Comparison of ENCODE assay signal across 31 cellular contexts in genomic region chr11:113643701-113644100, GRCh38.
"Had no signal": no experiment of that assay in that cellular context is flagged by ENCODE, and none has a peak within 500 bp of the region (broad histone marks: within the 10 kb centered on the region; RNA-seq: fewer than 3 reads in every experiment).

No MANE protein-coding gene starts in this region.

- H3K4me3 Mint-ChIP-seq: activated CD4-positive, alpha-beta memory T cell treated with anti-CD3 and anti-CD28 coated beads for 36 hours; activated CD4-positive, alpha-beta T cell treated with anti-CD3 and anti-CD28 coated beads for 36 hours; activated CD4-positive, alpha-beta T cell treated with anti-CD3 and anti-CD28 coated beads, Interleukin-2, amount 10 ng/mL, durations not matched to agents 24 days and 14 days; activated CD8-positive, alpha-beta memory T cell treated with anti-CD3 and anti-CD28 coated beads, Interleukin-2, amount 10 ng/mL, durations not matched to agents 7 days and 5 days; activated CD8-positive, alpha-beta T cell treated with anti-CD3 and anti-CD28 coated beads, Interleukin-2, amount 10 ng/mL, durations not matched to agents 7 days and 5 days; activated naive CD4-positive, alpha-beta T cell treated with anti-CD3 and anti-CD28 coated beads for 36 hours; activated naive CD4-positive, alpha-beta T cell treated with anti-CD3 and anti-CD28 coated beads, Interleukin-2, amount 50 U/mL, for 24 hours; activated naive CD8-positive, alpha-beta T cell treated with anti-CD3 and anti-CD28 coated beads for 36 hours; activated naive CD8-positive, alpha-beta T cell treated with anti-CD3 and anti-CD28 coated beads, Interleukin-2, amount 50 U/mL, for 24 hours; activated T-helper 1 cell treated with anti-CD3 and anti-CD28 coated beads, Interleukin-12 subunit alpha, Interleukin-12 subunit beta, Interleukin-2, Interleukin-4 antibody, amounts not matched to agents 30 ng/mL and 10 ng/mL and 1 ng/mL, durations not matched to agents 14 hours and 24 hours and 36 hours had no signal

- H3K9me3 ChIP-seq: adrenal gland, body of pancreas, esophagus squamous epithelium, gastroesophageal sphincter, heart right ventricle had no signal

- H3K27me3 Mint-ChIP-seq: activated CD4-positive, alpha-beta T cell treated with anti-CD3 and anti-CD28 coated beads, Interleukin-2, amount 10 ng/mL, durations not matched to agents 24 days and 14 days had no signal

- ATAC-seq: activated CD4-positive, alpha-beta T cell treated with anti-CD3 and anti-CD28 coated beads for 36 hours; activated CD8-positive, alpha-beta memory T cell treated with anti-CD3 and anti-CD28 coated beads, Interleukin-2, amount 10 ng/mL, durations not matched to agents 7 days and 5 days; activated CD8-positive, alpha-beta T cell treated with anti-CD3 and anti-CD28 coated beads, Interleukin-2, amount 10 ng/mL, durations not matched to agents 7 days and 5 days; activated naive CD8-positive, alpha-beta T cell treated with anti-CD3 and anti-CD28 coated beads, Interleukin-2, amount 50 U/mL, for 24 hours; body of pancreas; gastroesophageal sphincter had no signal

- H3K27ac ChIP-seq: adrenal gland, body of pancreas, epithelial cell of prostate, esophagus squamous epithelium, gastroesophageal sphincter, heart right ventricle had no signal

- H3K36me3 ChIP-seq: adrenal gland, esophagus squamous epithelium, gastroesophageal sphincter, heart right ventricle had no signal

- H3K4me3 ChIP-seq: adrenal gland, body of pancreas, esophagus squamous epithelium, gastroesophageal sphincter, heart right ventricle had no signal

- H3K4me1 Mint-ChIP-seq: activated CD4-positive, alpha-beta T cell treated with anti-CD3 and anti-CD28 coated beads for 36 hours; activated CD4-positive, alpha-beta T cell treated with anti-CD3 and anti-CD28 coated beads, Interleukin-2, amount 10 ng/mL, durations not matched to agents 24 days and 14 days; activated naive CD4-positive, alpha-beta T cell treated with anti-CD3 and anti-CD28 coated beads, Interleukin-2, amount 50 U/mL, for 24 hours; activated naive CD8-positive, alpha-beta T cell treated with anti-CD3 and anti-CD28 coated beads for 36 hours; activated naive CD8-positive, alpha-beta T cell treated with anti-CD3 and anti-CD28 coated beads, Interleukin-2, amount 50 U/mL, for 24 hours had no signal

- DNase-seq: activated CD4-positive, alpha-beta memory T cell treated with anti-CD3 and anti-CD28 coated beads for 36 hours; activated CD4-positive, alpha-beta T cell treated with anti-CD3 and anti-CD28 coated beads for 36 hours; activated CD4-positive, alpha-beta T cell treated with anti-CD3 and anti-CD28 coated beads, Interleukin-2, amount 10 ng/mL, durations not matched to agents 24 days and 14 days; activated CD4-positive, CD25-positive, alpha-beta regulatory T cell; activated CD4-positive, CD25-positive, alpha-beta regulatory T cell treated with anti-CD3 and anti-CD28 coated beads, Interleukin-2, amount 50 U/mL, for 72 hours; activated CD8-positive, alpha-beta memory T cell treated with anti-CD3 and anti-CD28 coated beads, Interleukin-2, amount 10 ng/mL, durations not matched to agents 7 days and 5 days; activated CD8-positive, alpha-beta memory T cell treated with anti-CD3 and anti-CD28 coated beads, Interleukin-2, amount 50 U/mL, for 4 hours; activated CD8-positive, alpha-beta T cell treated with anti-CD3 and anti-CD28 coated beads, Interleukin-2, amount 10 ng/mL, durations not matched to agents 7 days and 5 days; activated effector memory CD4-positive, alpha-beta T cell treated with anti-CD3 and anti-CD28 coated beads, Interleukin-2, amount 50 U/mL, for 16 hours; activated naive CD4-positive, alpha-beta T cell treated with anti-CD3 and anti-CD28 coated beads for 36 hours; activated naive CD8-positive, alpha-beta T cell treated with anti-CD3 and anti-CD28 coated beads for 36 hours; activated naive CD8-positive, alpha-beta T cell treated with anti-CD3 and anti-CD28 coated beads, Interleukin-2, amount 50 U/mL, for 24 hours; activated T-cell treated with anti-CD3 and anti-CD28 coated beads, Interleukin-2, amount 50 U/mL, for 1 hour; activated T-cell treated with anti-CD3 and anti-CD28 coated beads, Interleukin-2, amount 50 U/mL, for 48 hours; adrenal gland; amygdala; aorta; body of pancreas; caudate nucleus; cortex of kidney; dermis blood vessel endothelial cell; effector CD4-positive, alpha-beta T cell; esophagus squamous epithelium; foreskin melanocyte; heart right ventricle; T-helper 2 cell had no signal

- H3K27ac Mint-ChIP-seq: activated CD4-positive, alpha-beta memory T cell treated with anti-CD3 and anti-CD28 coated beads for 36 hours; activated CD4-positive, alpha-beta T cell treated with anti-CD3 and anti-CD28 coated beads for 36 hours; activated CD4-positive, alpha-beta T cell treated with anti-CD3 and anti-CD28 coated beads, Interleukin-2, amount 10 ng/mL, durations not matched to agents 24 days and 14 days; activated CD8-positive, alpha-beta memory T cell treated with anti-CD3 and anti-CD28 coated beads, Interleukin-2, amount 10 ng/mL, durations not matched to agents 7 days and 5 days; activated CD8-positive, alpha-beta T cell treated with anti-CD3 and anti-CD28 coated beads, Interleukin-2, amount 10 ng/mL, durations not matched to agents 7 days and 5 days; activated naive CD4-positive, alpha-beta T cell treated with anti-CD3 and anti-CD28 coated beads for 36 hours; activated naive CD4-positive, alpha-beta T cell treated with anti-CD3 and anti-CD28 coated beads, Interleukin-2, amount 50 U/mL, for 24 hours; activated naive CD8-positive, alpha-beta T cell treated with anti-CD3 and anti-CD28 coated beads for 36 hours; activated naive CD8-positive, alpha-beta T cell treated with anti-CD3 and anti-CD28 coated beads, Interleukin-2, amount 50 U/mL, for 24 hours; activated T-helper 1 cell treated with anti-CD3 and anti-CD28 coated beads, Interleukin-12 subunit alpha, Interleukin-12 subunit beta, Interleukin-2, Interleukin-4 antibody, amounts not matched to agents 30 ng/mL and 10 ng/mL and 1 ng/mL, durations not matched to agents 14 hours and 24 hours and 36 hours; activated T-helper 2 cell treated with anti-CD3 and anti-CD28 coated beads, Interferon-gamma antibody, Interleukin-2, Interleukin-4, amounts not matched to agents 10 μg/mL and 5 μg/mL and 100 μg/mL, durations not matched to agents 14 hours and 24 hours and 36 hours had no signal

- H3K9me3 Mint-ChIP-seq: activated CD4-positive, alpha-beta memory T cell treated with anti-CD3 and anti-CD28 coated beads for 36 hours; activated CD4-positive, alpha-beta T cell treated with anti-CD3 and anti-CD28 coated beads, Interleukin-2, amount 10 ng/mL, durations not matched to agents 24 days and 14 days; activated naive CD4-positive, alpha-beta T cell treated with anti-CD3 and anti-CD28 coated beads for 36 hours; activated naive CD4-positive, alpha-beta T cell treated with anti-CD3 and anti-CD28 coated beads, Interleukin-2, amount 50 U/mL, for 24 hours; activated naive CD8-positive, alpha-beta T cell treated with anti-CD3 and anti-CD28 coated beads for 36 hours; activated naive CD8-positive, alpha-beta T cell treated with anti-CD3 and anti-CD28 coated beads, Interleukin-2, amount 50 U/mL, for 24 hours; activated T-helper 1 cell treated with anti-CD3 and anti-CD28 coated beads, Interleukin-12 subunit alpha, Interleukin-12 subunit beta, Interleukin-2, Interleukin-4 antibody, amounts not matched to agents 30 ng/mL and 10 ng/mL and 1 ng/mL, durations not matched to agents 14 hours and 24 hours and 36 hours had no signal

- H3K4me1 ChIP-seq: adrenal gland, body of pancreas, esophagus squamous epithelium, gastroesophageal sphincter had no signal

- H3K27me3 ChIP-seq: adrenal gland, body of pancreas, esophagus squamous epithelium, gastroesophageal sphincter, heart right ventricle had no signal

- H3K36me3 Mint-ChIP-seq: activated CD4-positive, alpha-beta memory T cell treated with anti-CD3 and anti-CD28 coated beads for 36 hours; activated naive CD4-positive, alpha-beta T cell treated with anti-CD3 and anti-CD28 coated beads, Interleukin-2, amount 50 U/mL, for 24 hours; activated naive CD8-positive, alpha-beta T cell treated with anti-CD3 and anti-CD28 coated beads for 36 hours had no signal
